7 cellular contexts compared by ENCODE assay signal in genomic region chr14:24368562-24369252, GRCh38. TPM values are rescaled to one million over a fixed set of nuclear protein-coding genes. Genes with fewer than 3 reads are reported as not detected.
A peak's percentile ranks its signal among the peaks of the same experiment; 100 is the strongest.
DNase-seq lines count a peak whose midpoint lies in the region; ATAC-seq, FAIRE-seq and TF ChIP-seq lines count a peak whose summit lies in the region.

No MANE protein-coding gene starts in this region.

- no peaks in the 10 kb centered on the region for H3K79me2 ChIP-seq in GM12878 (ENCODE audit: control insufficient read depth, insufficient read depth, low read length)

- FAIRE-seq in GM12878 (lab: Jason Lieb, UNC) = no peak

- no TSS peak for BruUV-seq in GM12878 (replicated peaks; lab: Mats Ljungman, UMichigan)

- TF ChIP-seq RAD21 in GM12878 (IDR thresholded peaks at IDR 0.05; ENCODE audit: insufficient read depth, low read depth, low read length) = no peak

- H3K36me3 ChIP-seq in GM12878 (ENCODE audit: control insufficient read depth in 2 of 2, insufficient read depth in 2 of 2, low read length in 1 of 2) (no peaks in the 10 kb centered on the region), skeletal muscle tissue (ENCODE audit: control insufficient read depth in 3 of 3, insufficient read depth in 3 of 3, low read length in 3 of 3) (peaks cover 0 to 4% (median 2%) of the 10 kb centered on the region in 3 donors)

- WGBS in GM12878 (ENCODE audit: insufficient coverage, insufficient replicate concordance, low lambda C conversion rate, missing lambda C conversion rate) = 4% methylated on average over 25 of the region's 52 CpGs

- CTCF ChIA-PET in GM12878 (lab: Yijun Ruan, JAX) = interaction anchor here (0.8 to 4.4 kb wide), 4 partner anchors 36 to 62 kb away, joined by 3 to 22 read pairs (median 8); partner anchors contain the start of genes CBLN3 and KHNYN

- in situ Hi-C loops in GM12878 (cut with MboI) = loop anchor here (5.0 kb wide), 1 partner anchor 64 kb away; no protein-coding TSS in a partner anchor

- H3K4me3 ChIP-seq in GM12878 (peak overlapping the region; percentile 51), iPS-11a (ENCODE audit: low read depth, low read length) (peak overlapping the region; percentile 53), skeletal muscle tissue (ENCODE audit: low read length in 3 of 3) (peak overlapping the region; percentile 51 to 61 (median 56))

- TF ChIP-seq EP300 in GM12878 (IDR thresholded peaks at IDR 0.05; ENCODE audit: borderline replicate concordance in 1 of 2, control insufficient read depth in 1 of 2, low read depth in 2 of 2, low read length in 2 of 2) = peak in 1 of 2 experiments; percentile 35; a peak in 1 of 4 replicates

- H3K27me3 ChIP-seq in GM12878 (replicated peaks in 1 of 2; ENCODE audit: control insufficient read depth in 2 of 2, insufficient read depth in 2 of 2, low read length in 1 of 2) (peaks cover 1 to 6% of the 10 kb centered on the region in 2 experiments), skeletal muscle tissue (ENCODE audit: control insufficient read depth in 3 of 3, insufficient read depth in 3 of 3, low read length in 3 of 3) (peaks cover 16 to 27% (median 25%) of the 10 kb centered on the region in 3 donors)

- no peaks in the 10 kb centered on the region for H4K20me1 ChIP-seq in GM12878 (ENCODE audit: control insufficient read depth, insufficient read depth)

- H3K9ac ChIP-seq in GM12878 (ENCODE audit: control insufficient read depth, insufficient read depth, low read length) (peak overlapping the region; percentile 60; the same call in 1 of the 2 replicates), skeletal muscle tissue (ENCODE audit: low read depth in 1 of 3, low read length in 3 of 3) (peak overlapping the region; percentile 51 to 77 (median 71))

- peak; percentile 1; the same call in 2 of the 3 replicates for ATAC-seq in GM12878

- H3K9me3 ChIP-seq in GM12878 (replicated peaks; ENCODE audit: control insufficient read depth, insufficient read depth, low read length) = no peaks in the 10 kb centered on the region
- no peaks in the 10 kb centered on the region for H3K9me3 ChIP-seq in skeletal muscle tissue (ENCODE audit: control insufficient read depth in 3 of 3, low read length in 3 of 3)

- H3K27ac ChIP-seq in GM12878 (ENCODE audit: control insufficient read depth, insufficient read depth) = no peak overlapping the region
- peak overlapping the region; percentile 89 for H3K27ac ChIP-seq in skeletal muscle tissue (ENCODE audit: low read depth, low read length)

- peak; percentile 77 for TF ChIP-seq POLR2A in GM12878 (IDR thresholded peaks at IDR 0.05; ENCODE audit: low read depth, low read length)

- RAD21 ChIA-PET in GM12878 (lab: Charles Lee; ENCODE audit: unreplicated experiment) = interaction anchor here (1.0 to 2.1 kb wide), 2 partner anchors 36 to 63 kb away, joined by 6 to 7 read pairs; no protein-coding TSS in a partner anchor

- POLR2A ChIA-PET in GM12878 (lab: Charles Lee) = interaction anchor here (0.7 to 1.4 kb wide), 3 partner anchors 13 to 121 kb away, joined by 3 to 13 read pairs (median 6); partner anchors contain the start of genes CBLN3 and KHNYN

- intact Hi-C loops in GM12878 (cut with micrococcal nuclease; ENCODE audit: unreplicated experiment) = loop anchor here (5.0 kb wide), 2 partner anchors 36 to 44 kb away; no protein-coding TSS in a partner anchor

- DNase-seq in NCI-H2227 treated with DMSO at 0.1 percent for 48 hours (lab: John Stamatoyannopoulos, UW) (peak; percentile 37), GM12878 (ENCODE audit: low read depth, low spot score) (no peak), NCI-H446 (lab: John Stamatoyannopoulos, UW) (no peak), occipital lobe (lab: John Stamatoyannopoulos, UW) (no peak)

- H2AFZ ChIP-seq in GM12878 (ENCODE audit: control insufficient read depth, low read depth, low read length) = no peak overlapping the region

- H3K4me2 ChIP-seq in GM12878 (ENCODE audit: control insufficient read depth, insufficient read depth) = peak overlapping the region; percentile 74; the same call in 1 of the 2 replicates

- TF ChIP-seq CTCF in GM12874 (IDR thresholded peaks at IDR 0.05; ENCODE audit: insufficient read depth, low read depth, low read length) (0 out of 2 replicates have a peak, but pooled peaks have one; percentile 4), GM12878 (IDR thresholded peaks at IDR 0.05 in 2 of 3, conservative IDR thresholded peaks at IDR 0.05 in 1 of 3; ENCODE audit: control insufficient read depth in 2 of 3, extremely low read depth in 1 of 3, insufficient read depth in 1 of 3, low read depth in 3 of 3, low read length in 3 of 3) (no peak)

- H3K4me1 ChIP-seq in GM12878 (ENCODE audit: control insufficient read depth, insufficient read depth, low read length) (peaks cover 16% of the 10 kb centered on the region), skeletal muscle tissue (ENCODE audit: control insufficient read depth in 3 of 3, insufficient read depth in 3 of 3, low read length in 3 of 3) (peaks cover 12 to 25% (median 18%) of the 10 kb centered on the region in 3 donors)

- SMC1A ChIA-PET in GM12878 (lab: Charles Lee; ENCODE audit: uncharacterized antibody, unreplicated experiment) = interaction anchor here (0.9 to 1.4 kb wide), 3 partner anchors 11 to 63 kb away, joined by 3 to 4 read pairs (median 3); partner anchors contain the start of gene KHNYN

RNA-seq across cellular contexts. Expression of gene NFATC4, which starts 0.7 kb away (rescaled TPM):
- total RNA-seq in GM12878 (2013; cell fraction: nucleolus; rRNA removed) = 56.5 and 68.4 TPM in 2 replicates
- total RNA-seq in GM12878 (2014; rRNA removed) = 7.0 and 7.1 TPM in 2 replicates
- total RNA-seq in GM12878 (2014; rRNA removed; fragmentation: Illumina TruSeq; extraction: Trizol) = 2.2 and 4.1 TPM in 2 replicates
- 13.5 and 19.2 TPM in 2 replicates for total RNA-seq in GM12878 (2021)
- polyA plus RNA-seq in GM12878 (2011; ENCODE audit: low read depth) = 11.7 TPM
- 4.5 and 5.6 TPM in 2 replicates for polyA plus RNA-seq in GM12878 (2011; rRNA removed)
- polyA plus RNA-seq in GM12878 (2011; cell fraction: cytosol; rRNA removed) = 5.3 and 6.3 TPM in 2 replicates
- 117 and 162 TPM in 2 replicates for polyA plus RNA-seq in GM12878 (2011; cell fraction: nucleus; rRNA removed)
- 20.7 and 22.0 TPM in 2 replicates for polyA plus RNA-seq in GM12878 (2012)
- 4.8 and 5.3 TPM in 2 replicates for polyA plus RNA-seq in GM12878 (2014; fragmentation: Illumina TruSeq; extraction: Trizol)
- polyA plus RNA-seq in GM12878 (2014; fragmentation: Nextera tagmentation; extraction: Ambion mirVana) = 1 to 10 TPM in 1 of 2 experiments, under 1 TPM in 1; 0.97 to 4.5 TPM
- 14.3 and 15.3 TPM in 2 replicates for polyA plus RNA-seq in GM12878 (2014; rRNA removed)
- 1 to 10 TPM; 2.0 to 2.9 TPM for polyA plus RNA-seq in GM12878 (2016; fragmentation: Nextera tagmentation; extraction: Ambion mirVana)
- polyA minus RNA-seq in GM12878 (2011; rRNA and poly(A)+ RNA removed) = 2.4 and 5.4 TPM in 2 replicates
- polyA minus RNA-seq in GM12878 (2011; cell fraction: cytosol; rRNA and poly(A)+ RNA removed) = 2.0 and 4.0 TPM in 2 replicates
- 7.2 and 7.7 TPM in 2 replicates for polyA minus RNA-seq in GM12878 (2011; cell fraction: nucleus; rRNA and poly(A)+ RNA removed)
- total RNA-seq in skeletal muscle tissue = 21.4 TPM
- 5.1 TPM for total RNA-seq in occipital lobe

RNA-seq across cellular contexts. Expression of gene RIPK3, which starts 28.9 kb away (rescaled TPM):
- total RNA-seq in GM12878 (2013; cell fraction: nucleolus; rRNA removed) = 35.9 and 37.3 TPM in 2 replicates
- total RNA-seq in GM12878 (2014; rRNA removed) (10.7 and 11.6 TPM in 2 replicates), GM12878 (2014; rRNA removed; fragmentation: Illumina TruSeq; extraction: Trizol) (8.3 and 8.6 TPM in 2 replicates), GM12878 (2021) (11.2 and 12.8 TPM in 2 replicates), skeletal muscle tissue (1.6 TPM), occipital lobe (0.47 TPM)
- polyA plus RNA-seq in GM12878 (2011; ENCODE audit: low read depth) = 4.4 TPM
- polyA plus RNA-seq in GM12878 (2011; rRNA removed) (4.4 and 6.5 TPM in 2 replicates), GM12878 (2014; fragmentation: Illumina TruSeq; extraction: Trizol) (7.4 and 8.3 TPM in 2 replicates), GM12878 (2014; fragmentation: Nextera tagmentation; extraction: Ambion mirVana) (1 to 10 TPM; 2.0 to 2.7 TPM), GM12878 (2014; rRNA removed) (13.6 and 17.1 TPM in 2 replicates), GM12878 (2016; fragmentation: Nextera tagmentation; extraction: Ambion mirVana) (1 to 10 TPM; 7.5 to 8.0 TPM)
- polyA plus RNA-seq in GM12878 (2011; cell fraction: cytosol; rRNA removed) = 5.2 and 7.4 TPM in 2 replicates
- 31.0 and 36.7 TPM in 2 replicates for polyA plus RNA-seq in GM12878 (2011; cell fraction: nucleus; rRNA removed)
- 6.6 and 8.2 TPM in 2 replicates for polyA plus RNA-seq in GM12878 (2012)
- polyA minus RNA-seq in GM12878 (2011; rRNA and poly(A)+ RNA removed) = 4.5 and 9.0 TPM in 2 replicates
- 1.3 and 2.7 TPM in 2 replicates for polyA minus RNA-seq in GM12878 (2011; cell fraction: cytosol; rRNA and poly(A)+ RNA removed)
- polyA minus RNA-seq in GM12878 (2011; cell fraction: nucleus; rRNA and poly(A)+ RNA removed) = 23.9 and 29.9 TPM in 2 replicates

RNA-seq across cellular contexts. Expression of gene NYNRIN, which starts 30.1 kb away (rescaled TPM):
- total RNA-seq in GM12878 (2013; cell fraction: nucleolus; rRNA removed) = 0.06 TPM in 1 of 2 replicates, not detected in the other
- total RNA-seq in GM12878 (2014; rRNA removed) (not detected in 2 replicates), GM12878 (2014; rRNA removed; fragmentation: Illumina TruSeq; extraction: Trizol) (not detected in 2 replicates), GM12878 (2021) (0.05 and 0.15 TPM in 2 replicates), skeletal muscle tissue (19.3 TPM), occipital lobe (15.0 TPM)
- not detected for polyA plus RNA-seq in GM12878 (2011; ENCODE audit: low read depth)
- polyA plus RNA-seq in GM12878 (2011; rRNA removed) (0.01 TPM in 1 of 2 replicates, not detected in the other), GM12878 (2014; fragmentation: Illumina TruSeq; extraction: Trizol) (under 0.01 TPM in 1 of 2 replicates, not detected in the other), GM12878 (2014; fragmentation: Nextera tagmentation; extraction: Ambion mirVana) (not detected), GM12878 (2014; rRNA removed) (0.01 and 0.05 TPM in 2 replicates), GM12878 (2016; fragmentation: Nextera tagmentation; extraction: Ambion mirVana) (under 1 TPM in 1 of 2 experiments, not detected in 1; 0.01 TPM)
- polyA plus RNA-seq in GM12878 (2011; cell fraction: cytosol; rRNA removed) = 0.01 TPM in 1 of 2 replicates, not detected in the other
- 0.01 and 0.03 TPM in 2 replicates for polyA plus RNA-seq in GM12878 (2011; cell fraction: nucleus; rRNA removed)
- 0.04 and 0.18 TPM in 2 replicates for polyA plus RNA-seq in GM12878 (2012)
- polyA minus RNA-seq in GM12878 (2011; rRNA and poly(A)+ RNA removed) = 0.05 and 0.07 TPM in 2 replicates
- polyA minus RNA-seq in GM12878 (2011; cell fraction: cytosol; rRNA and poly(A)+ RNA removed) = not detected in 2 replicates
- polyA minus RNA-seq in GM12878 (2011; cell fraction: nucleus; rRNA and poly(A)+ RNA removed) = under 0.01 TPM in 1 of 2 replicates, not detected in the other

RNA-seq across cellular contexts. Expression of gene ADCY4, which starts 33.8 kb away (rescaled TPM):
- total RNA-seq in GM12878 (2013; cell fraction: nucleolus; rRNA removed) = 6.1 and 8.0 TPM in 2 replicates
- 0.11 and 0.23 TPM in 2 replicates for total RNA-seq in GM12878 (2014; rRNA removed)
- 0.46 TPM in 1 of 2 replicates, not detected in the other for total RNA-seq in GM12878 (2014; rRNA removed; fragmentation: Illumina TruSeq; extraction: Trizol)
- total RNA-seq in GM12878 (2021) = 0.87 and 1.0 TPM in 2 replicates
- 0.38 TPM for polyA plus RNA-seq in GM12878 (2011; ENCODE audit: low read depth)
- polyA plus RNA-seq in GM12878 (2011; rRNA removed) = 0.09 and 0.34 TPM in 2 replicates
- 0.12 and 0.23 TPM in 2 replicates for polyA plus RNA-seq in GM12878 (2011; cell fraction: cytosol; rRNA removed)
- polyA plus RNA-seq in GM12878 (2011; cell fraction: nucleus; rRNA removed) = 3.5 and 6.1 TPM in 2 replicates
- 1.0 and 1.3 TPM in 2 replicates for polyA plus RNA-seq in GM12878 (2012)
- polyA plus RNA-seq in GM12878 (2014; fragmentation: Illumina TruSeq; extraction: Trizol) = 0.21 and 0.60 TPM in 2 replicates
- polyA plus RNA-seq in GM12878 (2014; fragmentation: Nextera tagmentation; extraction: Ambion mirVana) = under 1 TPM; 0.05 to 0.11 TPM
- 0.19 and 1.1 TPM in 2 replicates for polyA plus RNA-seq in GM12878 (2014; rRNA removed)
- under 1 TPM; 0.21 to 0.33 TPM for polyA plus RNA-seq in GM12878 (2016; fragmentation: Nextera tagmentation; extraction: Ambion mirVana)
- 0.82 and 1.0 TPM in 2 replicates for polyA minus RNA-seq in GM12878 (2011; rRNA and poly(A)+ RNA removed)
- polyA minus RNA-seq in GM12878 (2011; cell fraction: cytosol; rRNA and poly(A)+ RNA removed) = not detected in 2 replicates
- 0.73 and 2.0 TPM in 2 replicates for polyA minus RNA-seq in GM12878 (2011; cell fraction: nucleus; rRNA and poly(A)+ RNA removed)
- total RNA-seq in skeletal muscle tissue = 9.9 TPM
- total RNA-seq in occipital lobe = 1.4 TPM

RNA-seq across cellular contexts. Expression of gene LTB4R, which starts 57.4 kb away (rescaled TPM):
- 13.4 and 13.7 TPM in 2 replicates for total RNA-seq in GM12878 (2013; cell fraction: nucleolus; rRNA removed)
- total RNA-seq in GM12878 (2014; rRNA removed) = 4.9 and 10.8 TPM in 2 replicates
- total RNA-seq in GM12878 (2014; rRNA removed; fragmentation: Illumina TruSeq; extraction: Trizol) = 2.9 and 3.1 TPM in 2 replicates
- total RNA-seq in GM12878 (2021) = 6.8 and 9.2 TPM in 2 replicates
- 3.4 TPM for polyA plus RNA-seq in GM12878 (2011; ENCODE audit: low read depth)
- polyA plus RNA-seq in GM12878 (2011; rRNA removed) = 3.9 and 4.8 TPM in 2 replicates
- 2.9 and 6.0 TPM in 2 replicates for polyA plus RNA-seq in GM12878 (2011; cell fraction: cytosol; rRNA removed)
- 77.6 and 82.4 TPM in 2 replicates for polyA plus RNA-seq in GM12878 (2011; cell fraction: nucleus; rRNA removed)
- 6.1 and 6.6 TPM in 2 replicates for polyA plus RNA-seq in GM12878 (2012)
- polyA plus RNA-seq in GM12878 (2014; fragmentation: Illumina TruSeq; extraction: Trizol) = 7.8 and 10.6 TPM in 2 replicates
- 1 to 10 TPM; 1.2 to 1.7 TPM for polyA plus RNA-seq in GM12878 (2014; fragmentation: Nextera tagmentation; extraction: Ambion mirVana)
- 14.0 and 18.3 TPM in 2 replicates for polyA plus RNA-seq in GM12878 (2014; rRNA removed)
- polyA plus RNA-seq in GM12878 (2016; fragmentation: Nextera tagmentation; extraction: Ambion mirVana) = 1 to 10 TPM; 3.1 to 3.2 TPM
- 2.3 and 5.1 TPM in 2 replicates for polyA minus RNA-seq in GM12878 (2011; rRNA and poly(A)+ RNA removed)
- 1.6 and 2.1 TPM in 2 replicates for polyA minus RNA-seq in GM12878 (2011; cell fraction: cytosol; rRNA and poly(A)+ RNA removed)
- polyA minus RNA-seq in GM12878 (2011; cell fraction: nucleus; rRNA and poly(A)+ RNA removed) = 7.6 and 11.2 TPM in 2 replicates
- total RNA-seq in skeletal muscle tissue = 2.1 TPM
- 1.6 TPM for total RNA-seq in occipital lobe

Comparison
In these comparisons a context has a peak if more than half of its experiments do, and no peak if none do; other contexts are left out.
1. RNA of gene NYNRIN, which starts 30.1 kb away (total RNA-seq): 19.3 TPM in skeletal muscle tissue (single experiment) and 15.0 TPM in occipital lobe (single experiment); 0.05 to 0.15 TPM in GM12878; every median in the first group is over 10 times any median in the second.
2. Peak in every context shown above with its lines, with median percentiles within 50 percentile points of each other: H3K4me3 ChIP-seq.